ENCODE assay signal across 13 cellular contexts in the genomic region with DNA sequence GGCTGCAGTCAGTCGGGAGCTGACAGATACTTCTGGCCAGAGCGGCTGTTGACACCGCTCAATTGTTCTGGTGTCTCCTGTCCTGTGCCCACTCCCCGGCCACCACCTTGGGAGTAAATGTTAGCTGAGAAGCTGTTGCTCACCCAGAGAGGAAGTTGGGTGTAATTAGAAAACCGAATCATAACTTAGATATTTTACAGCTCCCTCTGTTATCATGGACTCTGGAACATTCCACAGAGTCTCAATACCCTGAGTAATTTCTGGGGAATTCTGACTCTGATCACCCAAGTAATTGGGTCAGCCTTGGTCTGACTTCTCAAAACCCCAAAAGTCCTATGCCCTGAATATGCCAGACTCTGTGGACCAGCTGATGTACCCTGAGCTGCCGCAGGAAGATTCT. TPM values are rescaled to one million over a fixed set of nuclear protein-coding genes. Genes with fewer than 3 reads are reported as not detected.
DNase-seq lines count a peak whose midpoint lies in the region; ATAC-seq and TF ChIP-seq lines count a peak whose summit lies in the region.
"Had no signal": no experiment of that assay in that cellular context is flagged by ENCODE, and none has a peak within 500 bp of the region (broad histone marks: within the 10 kb centered on the region; RNA-seq: fewer than 3 reads in every experiment).

No MANE protein-coding gene starts in this region.

- H3K4me3 ChIP-seq in fibroblast of the aortic adventitia (ENCODE audit: low read depth, low read length) (no peak overlapping the region), skeletal muscle cell (ENCODE audit: low read depth, low read length) (no peak overlapping the region)
- H3K4me3 ChIP-seq: SJSA1 had no signal

- peak; percentile 69 for DNase-seq in GM04504 (ENCODE audit: low read depth)
- peak; percentile 17 for DNase-seq in T1000 (lab: John Stamatoyannopoulos, UW)
- DNase-seq in fibroblast of the aortic adventitia (ENCODE audit: low read depth): peak; percentile 75
- peak; percentile 29 for DNase-seq in skeletal muscle cell (ENCODE audit: low read depth)
- no peak for DNase-seq in SW480 (ENCODE audit: low spot score)
- DNase-seq in nephron progenitor cell: no peak
- DNase-seq in CD1c-positive myeloid dendritic cell (ENCODE audit: extremely low spot score): no peak
- DNase-seq: activated T-cell treated with anti-CD3 and anti-CD28 coated beads, Interleukin-2, amount 50 U/mL, for 1 hour; aorta; NCI-H524; right cardiac atrium had no signal

- H3K4me3 Mint-ChIP-seq in nephron progenitor cell: no peak overlapping the region

- no peak for ATAC-seq in HG03571 (IDR thresholded peaks at IDR 0.05; ENCODE audit: unreplicated experiment)
- ATAC-seq: right cardiac atrium had no signal

- TF ChIP-seq CTCF in fibroblast of the aortic adventitia (IDR thresholded peaks at IDR 0.05; ENCODE audit: insufficient read depth, low read length) (no peak), nephron progenitor cell (IDR thresholded peaks at IDR 0.05) (no peak)

- H3K27me3 Mint-ChIP-seq in nephron progenitor cell (ENCODE audit: low read depth, poor library complexity): no peaks in the 10 kb centered on the region

- H3K27ac Mint-ChIP-seq in nephron progenitor cell: no peak overlapping the region

- H3K36me3 Mint-ChIP-seq in nephron progenitor cell (ENCODE audit: low read depth): no peaks in the 10 kb centered on the region

- H3K9me3 Mint-ChIP-seq in nephron progenitor cell: peaks cover 5% of the 10 kb centered on the region

- peaks cover 13% of the 10 kb centered on the region for H3K4me1 Mint-ChIP-seq in nephron progenitor cell

RNA-seq across cellular contexts. Expression of gene RFLNA, which starts 58.2 kb away (rescaled TPM):
- 0.45 and 1.1 TPM in 2 replicates for total RNA-seq in fibroblast of the aortic adventitia (ENCODE audit: low replicate concordance)
- total RNA-seq: SJSA1 had no signal

Comparison
In these comparisons a context has a peak if more than half of its experiments do, and no peak if none do; other contexts are left out.
1. DNase-seq: peak in GM04504 (single experiment), T1000 (single experiment), fibroblast of the aortic adventitia (single experiment) and skeletal muscle cell (single experiment); none in SW480 (single experiment), nephron progenitor cell (single experiment) and CD1c-positive myeloid dendritic cell (single experiment).